18 cellular contexts compared by ENCODE assay signal in the genomic region with DNA sequence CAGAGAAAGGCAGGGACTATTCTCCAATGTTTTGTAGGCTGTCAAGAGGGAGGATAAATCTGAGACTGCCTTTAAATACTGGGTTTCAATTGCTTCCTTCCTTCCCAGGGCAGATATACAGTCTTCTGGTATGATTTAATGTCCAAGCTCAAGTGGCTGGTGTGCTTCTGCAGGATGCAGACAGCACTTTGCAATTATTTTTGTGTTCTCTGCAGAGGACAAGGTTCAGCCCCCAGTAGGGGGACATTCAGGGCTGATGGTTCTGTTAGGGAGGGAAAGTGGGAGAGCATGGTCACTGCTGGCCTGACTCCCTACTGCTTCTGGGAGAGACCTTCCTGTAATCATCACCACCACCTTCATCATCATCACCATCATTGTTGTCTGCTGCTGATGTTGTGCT. TPM values are rescaled to one million over a fixed set of nuclear protein-coding genes. Genes with fewer than 3 reads are reported as not detected.
"Had no signal": no experiment of that assay in that cellular context is flagged by ENCODE, and none has a peak within 500 bp of the region (broad histone marks: within the 10 kb centered on the region; RNA-seq: fewer than 3 reads in every experiment).

No MANE protein-coding gene starts in this region.

- H3K36me3 ChIP-seq: cardiac muscle cell had no signal

- DNase-seq: activated CD4-positive, alpha-beta T cell treated with anti-CD3 and anti-CD28 coated beads, Interleukin-2, amount 10 ng/mL, durations not matched to agents 24 days and 14 days; activated CD4-positive, alpha-beta T cell treated with anti-CD3 and anti-CD28 coated beads, Interleukin-2, amount 50 U/mL, for 48 hours; activated CD4-positive, CD25-positive, alpha-beta regulatory T cell treated with anti-CD3 and anti-CD28 coated beads, Interleukin-2, amount 50 U/mL, for 72 hours; activated CD8-positive, alpha-beta memory T cell treated with anti-CD3 and anti-CD28 coated beads for 24 hours; activated effector memory CD4-positive, alpha-beta T cell treated with anti-CD3 and anti-CD28 coated beads, Interleukin-2, amount 50 U/mL, for 16 hours; activated naive CD4-positive, alpha-beta T cell treated with Interleukin-2 at 50 U/mL for 16 hours; activated naive CD8-positive, alpha-beta T cell treated with anti-CD3 and anti-CD28 coated beads, Interleukin-2, amount 50 U/mL, for 24 hours; activated T-cell treated with anti-CD3 and anti-CD28 coated beads, Interleukin-2, amount 50 U/mL, for 4 hours; amniotic stem cell; Karpas-422; NCI-H446; NCI-H524 treated with DMSO at 0.1 percent for 48 hours had no signal

- H3K27ac ChIP-seq: cardiac muscle cell had no signal

- H3K4me3 ChIP-seq: cardiac muscle cell, K562 had no signal

- H3K27me3 ChIP-seq: cardiac muscle cell had no signal

RNA-seq across cellular contexts. Expression of gene BOD1L2, which starts 4.5 kb away (rescaled TPM):
- total RNA-seq: activated CD4-positive, alpha-beta T cell treated with anti-CD3 and anti-CD28 coated beads, Interleukin-2, amount 10 ng/mL, durations not matched to agents 24 days and 14 days; activated naive CD4-positive, alpha-beta T cell treated with anti-CD3 and anti-CD28 coated beads, Interleukin-2, amount 50 U/mL, for 72 hours; activated T-cell treated with anti-CD3 and anti-CD28 coated beads, Interleukin-2, amount 50 U/mL, for 4 hours; astrocyte; cardiac muscle cell; K562; SK-MEL-5; WTC11 had no signal
